14 cellular contexts compared by ENCODE assay signal in the genomic region with DNA sequence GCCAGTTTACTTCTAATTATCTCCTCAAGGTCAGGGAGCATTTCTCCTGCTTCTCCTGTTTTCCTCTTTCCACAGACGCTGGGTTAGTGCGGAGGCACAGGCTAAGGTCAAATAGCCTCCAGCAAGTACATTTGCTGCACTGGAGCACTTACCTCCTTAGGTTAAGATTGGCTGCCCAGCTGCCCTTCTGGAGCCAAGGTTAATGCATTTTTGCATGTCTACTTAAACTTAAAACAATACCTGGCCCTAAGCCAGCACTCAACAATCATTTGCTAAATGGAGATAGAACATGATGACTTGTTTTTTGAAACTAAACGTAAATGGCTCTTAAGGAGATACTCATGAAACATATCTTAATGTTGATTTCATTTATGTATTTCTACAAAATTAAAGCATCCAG.
"Had no signal": no experiment of that assay in that cellular context is flagged by ENCODE, and none has a peak within 500 bp of the region (broad histone marks: within the 10 kb centered on the region; RNA-seq: fewer than 3 reads in every experiment).

No MANE protein-coding gene starts in this region.

- H3K4me1 Mint-ChIP-seq: activated naive CD8-positive, alpha-beta T cell treated with anti-CD3 and anti-CD28 coated beads, Interleukin-2, amount 10 ng/mL, durations not matched to agents 7 days and 5 days had no signal

- H3K4me1 ChIP-seq: parathyroid adenoma, right atrium auricular region, transverse colon had no signal

- DNase-seq: activated CD4-positive, alpha-beta T cell treated with anti-CD3 and anti-CD28 coated beads for 1 hour; activated CD4-positive, alpha-beta T cell treated with anti-CD3 and anti-CD28 coated beads, Interleukin-2, amount 50 U/mL, for 48 hours; activated naive CD8-positive, alpha-beta T cell treated with anti-CD3 and anti-CD28 coated beads, Interleukin-2, amount 10 ng/mL, durations not matched to agents 7 days and 5 days; activated T-cell treated with anti-CD3 and anti-CD28 coated beads, Interleukin-2, amount 50 U/mL, for 48 hours; aorta; central memory CD4-positive, alpha-beta T cell; effector memory CD4-positive, alpha-beta T cell; small intestine; T-helper 9 cell; transverse colon had no signal

- H3K27ac Mint-ChIP-seq: activated naive CD8-positive, alpha-beta T cell treated with anti-CD3 and anti-CD28 coated beads, Interleukin-2, amount 10 ng/mL, durations not matched to agents 7 days and 5 days had no signal

- H3K9me3 Mint-ChIP-seq: activated naive CD8-positive, alpha-beta T cell treated with anti-CD3 and anti-CD28 coated beads, Interleukin-2, amount 10 ng/mL, durations not matched to agents 7 days and 5 days had no signal

- H3K27ac ChIP-seq: coronary artery, epithelial cell of prostate, parathyroid adenoma, right atrium auricular region, transverse colon had no signal

- H3K36me3 ChIP-seq: right atrium auricular region, transverse colon had no signal

- H3K27me3 ChIP-seq: right atrium auricular region, transverse colon had no signal

- H3K4me3 ChIP-seq: coronary artery, right atrium auricular region, transverse colon had no signal

- H3K9me3 ChIP-seq: right atrium auricular region, transverse colon had no signal

- H3K4me3 Mint-ChIP-seq: activated naive CD8-positive, alpha-beta T cell treated with anti-CD3 and anti-CD28 coated beads, Interleukin-2, amount 10 ng/mL, durations not matched to agents 7 days and 5 days had no signal

- H3K36me3 Mint-ChIP-seq: activated naive CD8-positive, alpha-beta T cell treated with anti-CD3 and anti-CD28 coated beads, Interleukin-2, amount 10 ng/mL, durations not matched to agents 7 days and 5 days had no signal
